In the genomic region with DNA sequence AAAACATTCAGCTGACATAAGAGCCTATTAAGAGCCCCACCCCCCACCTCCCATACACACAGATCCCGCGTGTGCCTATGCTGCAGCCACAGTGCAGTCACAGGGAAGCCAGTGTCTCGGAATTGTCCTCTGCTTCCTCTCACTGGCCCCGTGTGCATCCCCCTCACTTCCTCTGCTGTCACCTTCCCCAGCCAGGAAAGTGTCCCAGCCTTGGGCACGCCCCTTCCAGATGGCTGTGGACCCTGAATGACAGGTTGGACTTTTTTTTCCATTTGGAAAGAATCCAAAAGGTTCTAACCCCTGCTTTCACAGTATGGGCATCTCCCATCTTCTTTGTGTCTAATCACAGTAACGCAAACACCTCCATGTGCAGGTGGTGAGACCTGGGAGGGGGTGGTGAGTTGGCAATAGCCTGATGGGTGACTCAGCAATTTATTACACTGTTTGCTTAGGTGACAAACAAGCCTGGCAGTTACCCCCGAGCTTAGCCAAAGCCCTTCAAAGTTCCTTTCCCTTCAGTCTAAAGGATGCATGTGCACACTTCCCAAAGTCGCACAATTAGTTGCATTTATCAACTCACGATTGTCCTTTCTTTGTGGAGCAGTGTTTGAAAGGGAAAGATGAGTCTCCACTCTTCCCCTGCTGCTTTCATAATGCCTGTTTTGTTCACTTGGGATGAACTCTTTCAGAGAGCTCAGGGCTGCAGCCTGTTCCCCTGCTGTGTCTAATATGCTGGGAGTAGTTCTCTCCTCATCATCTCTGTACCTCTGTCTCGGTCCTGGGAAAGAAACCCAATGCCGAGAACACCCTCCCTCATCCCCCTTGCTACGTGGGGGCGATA, we compare ENCODE assay signal across 1 cellular context.
TF ChIP-seq lines count a peak whose summit lies in the region.

No MANE protein-coding gene starts in this region.

TF ChIP-seq in H1, 55 proteins besides CTCF, POLR2A, EP300 and RAD21 (continued from another document):
- TF ChIP-seq, protein P1, sequence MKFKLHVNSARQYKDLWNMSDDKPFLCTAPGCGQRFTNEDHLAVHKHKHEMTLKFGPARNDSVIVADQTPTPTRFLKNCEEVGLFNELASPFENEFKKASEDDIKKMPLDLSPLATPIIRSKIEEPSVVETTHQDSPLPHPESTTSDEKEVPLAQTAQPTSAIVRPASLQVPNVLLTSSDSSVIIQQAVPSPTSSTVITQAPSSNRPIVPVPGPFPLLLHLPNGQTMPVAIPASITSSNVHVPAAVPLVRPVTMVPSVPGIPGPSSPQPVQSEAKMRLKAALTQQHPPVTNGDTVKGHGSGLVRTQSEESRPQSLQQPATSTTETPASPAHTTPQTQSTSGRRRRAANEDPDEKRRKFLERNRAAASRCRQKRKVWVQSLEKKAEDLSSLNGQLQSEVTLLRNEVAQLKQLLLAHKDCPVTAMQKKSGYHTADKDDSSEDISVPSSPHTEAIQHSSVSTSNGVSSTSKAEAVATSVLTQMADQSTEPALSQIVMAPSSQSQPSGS (IDR thresholded peaks at IDR 0.05; ENCODE audit: low read length): no peak
- TF ChIP-seq SRF (IDR thresholded peaks at IDR 0.05; ENCODE audit: low read depth, low read length) (no peak), MAFK (IDR thresholded peaks at IDR 0.05; ENCODE audit: low read depth, low read length) (peak; percentile 78), RNF2 (IDR thresholded peaks at IDR 0.05; ENCODE audit: borderline replicate concordance, low read depth, low read length, missing control alignments, poor library complexity, severe bottlenecking) (no peak), GTF2F1 (IDR thresholded peaks at IDR 0.05; ENCODE audit: borderline replicate concordance, low read depth, low read length) (no peak), KDM5A (IDR thresholded peaks at IDR 0.05; ENCODE audit: low read length) (no peak)
